ENCODE assay signal across 24 cellular contexts in genomic region chr3:126737527-126737926, GRCh38. TPM values are rescaled to one million over a fixed set of nuclear protein-coding genes. Genes with fewer than 3 reads are reported as not detected.
DNase-seq lines count a peak whose midpoint lies in the region; ATAC-seq, FAIRE-seq and TF ChIP-seq lines count a peak whose summit lies in the region.
"Had no signal": no experiment of that assay in that cellular context is flagged by ENCODE, and none has a peak within 500 bp of the region (broad histone marks: within the 10 kb centered on the region; RNA-seq: fewer than 3 reads in every experiment).

No MANE protein-coding gene starts in this region.

- H4K20me1 ChIP-seq in HepG2 (ENCODE audit: insufficient read depth, low read length) (no peaks in the 10 kb centered on the region), OCI-LY3 (ENCODE audit: insufficient read depth, low read length) (no peaks in the 10 kb centered on the region)

- peaks cover 32% of the 10 kb centered on the region for H3K4me1 ChIP-seq in HepG2 (ENCODE audit: insufficient read depth, low read length)
- peaks cover 0 to 8% (median 3%) of the 10 kb centered on the region in 4 donors for H3K4me1 ChIP-seq in right lobe of liver
- H3K4me1 ChIP-seq in OCI-LY3 (ENCODE audit: low read length): no peaks in the 10 kb centered on the region
- H3K4me1 ChIP-seq: colonic mucosa, tibial nerve had no signal

- H3K36me3 ChIP-seq in HepG2 (replicated peaks in 1 of 2; ENCODE audit: control insufficient read depth in 1 of 2, insufficient read depth in 2 of 2, low read length in 2 of 2): peaks cover 2 to 4% of the 10 kb centered on the region in 2 experiments; a peak in 4 of 5 replicates
- no peaks in the 10 kb centered on the region for H3K36me3 ChIP-seq in right lobe of liver
- peaks cover 14% of the 10 kb centered on the region for H3K36me3 ChIP-seq in OCI-LY3 (replicated peaks; ENCODE audit: low read depth, low read length)
- H3K36me3 ChIP-seq: colonic mucosa, neutrophil, right atrium auricular region had no signal

- ATAC-seq in HepG2 (no peak), right lobe of liver (no peak)
- no peak for ATAC-seq in activated CD4-positive, alpha-beta T cell treated with anti-CD3 and anti-CD28 coated beads for 36 hours
- ATAC-seq: Panc1; stimulated activated naive B cell treated with anti-CD40 and anti-IgM and Interleukin-4, amounts not matched to agents 10 μg/mL and 1 μg/mL and 100 μg/mL, for 72 hours had no signal

- BruUV-seq in HepG2 (replicated peaks; lab: Mats Ljungman, UMichigan): no TSS peak

- H3K27ac Mint-ChIP-seq in activated T-helper 1 cell treated with anti-CD3 and anti-CD28 coated beads, Interleukin-12 subunit alpha, Interleukin-12 subunit beta, Interleukin-2, Interleukin-4 antibody, amounts not matched to agents 30 ng/mL and 10 ng/mL and 1 ng/mL, durations not matched to agents 14 hours and 24 hours and 36 hours: no peak overlapping the region
- H3K27ac Mint-ChIP-seq in activated CD4-positive, alpha-beta T cell treated with anti-CD3 and anti-CD28 coated beads for 36 hours: no peak overlapping the region
- H3K27ac Mint-ChIP-seq: CD4-positive, alpha-beta T cell; stimulated activated naive B cell treated with anti-CD40 and anti-IgM and Interleukin-4, amounts not matched to agents 10 μg/mL and 1 μg/mL and 100 μg/mL, for 72 hours had no signal

- CTCF ChIA-PET in HepG2 (lab: Yijun Ruan, JAX; ENCODE audit: low intra/inter-chr PET ratio, low total read pairs): no interaction called here
- CTCF ChIA-PET in activated CD4-positive, alpha-beta T cell treated with anti-CD3 and anti-CD28 coated beads for 36 hours (lab: Charles Lee): interaction anchor here (0.5 to 1.3 kb wide), 4 partner anchors 14 to 54 kb away, joined by 3 to 4 read pairs (median 4); no protein-coding TSS in a partner anchor

- H3K27me3 Mint-ChIP-seq in activated T-helper 1 cell treated with anti-CD3 and anti-CD28 coated beads, Interleukin-12 subunit alpha, Interleukin-12 subunit beta, Interleukin-2, Interleukin-4 antibody, amounts not matched to agents 30 ng/mL and 10 ng/mL and 1 ng/mL, durations not matched to agents 14 hours and 24 hours and 36 hours (ENCODE audit: insufficient read depth): no peaks in the 10 kb centered on the region
- no peaks in the 10 kb centered on the region for H3K27me3 Mint-ChIP-seq in activated CD4-positive, alpha-beta T cell treated with anti-CD3 and anti-CD28 coated beads for 36 hours
- H3K27me3 Mint-ChIP-seq: CD4-positive, alpha-beta T cell; stimulated activated naive B cell treated with anti-CD40 and anti-IgM and Interleukin-4, amounts not matched to agents 10 μg/mL and 1 μg/mL and 100 μg/mL, for 72 hours had no signal

- no peak for FAIRE-seq in HepG2 (lab: Jason Lieb, UNC)

- H3K36me3 Mint-ChIP-seq in activated T-helper 1 cell treated with anti-CD3 and anti-CD28 coated beads, Interleukin-12 subunit alpha, Interleukin-12 subunit beta, Interleukin-2, Interleukin-4 antibody, amounts not matched to agents 30 ng/mL and 10 ng/mL and 1 ng/mL, durations not matched to agents 14 hours and 24 hours and 36 hours (ENCODE audit: low read depth): no peaks in the 10 kb centered on the region
- peaks cover 76% of the 10 kb centered on the region for H3K36me3 Mint-ChIP-seq in activated CD4-positive, alpha-beta T cell treated with anti-CD3 and anti-CD28 coated beads for 36 hours (ENCODE audit: low read depth)

- TF ChIP-seq RAD21 in HepG2 (CRISPR knock-in tag; IDR thresholded peaks at IDR 0.05): no peak

- POLR2A ChIA-PET in HepG2 (lab: Yijun Ruan, JAX): no interaction called here
- POLR2A ChIA-PET in activated CD4-positive, alpha-beta T cell treated with anti-CD3 and anti-CD28 coated beads for 36 hours (lab: Charles Lee): no interaction called here

- H3K79me2 ChIP-seq in HepG2 (ENCODE audit: insufficient read depth, low read length) (no peaks in the 10 kb centered on the region), OCI-LY3 (ENCODE audit: low read length) (no peaks in the 10 kb centered on the region)

- no peaks in the 10 kb centered on the region for H3K4me1 Mint-ChIP-seq in activated T-helper 1 cell treated with anti-CD3 and anti-CD28 coated beads, Interleukin-12 subunit alpha, Interleukin-12 subunit beta, Interleukin-2, Interleukin-4 antibody, amounts not matched to agents 30 ng/mL and 10 ng/mL and 1 ng/mL, durations not matched to agents 14 hours and 24 hours and 36 hours (ENCODE audit: low read depth)
- H3K4me1 Mint-ChIP-seq in activated CD4-positive, alpha-beta T cell treated with anti-CD3 and anti-CD28 coated beads for 36 hours: no peaks in the 10 kb centered on the region
- H3K4me1 Mint-ChIP-seq: stimulated activated naive B cell treated with anti-CD40 and anti-IgM and Interleukin-4, amounts not matched to agents 10 μg/mL and 1 μg/mL and 100 μg/mL, for 72 hours had no signal

- in situ Hi-C loops in HepG2 (cut with HindIII; ENCODE audit: extremely low pct_ligation_motif_present, low pct_unique_long_range_greater_than_20kb): no loop called here

- H3K27me3 ChIP-seq in HepG2 (ENCODE audit: control insufficient read depth in 1 of 2, insufficient read depth in 2 of 2, low read length in 2 of 2): no peaks in the 10 kb centered on the region
- no peaks in the 10 kb centered on the region for H3K27me3 ChIP-seq in right lobe of liver
- no peaks in the 10 kb centered on the region for H3K27me3 ChIP-seq in OCI-LY3 (ENCODE audit: low read depth, low read length)
- H3K27me3 ChIP-seq: colonic mucosa, neutrophil, right atrium auricular region, tibial nerve had no signal

- no peak overlapping the region for H3K9ac ChIP-seq in HepG2 (ENCODE audit: insufficient read depth, low read depth, low read length)
- H3K9ac ChIP-seq in OCI-LY3 (ENCODE audit: low read length): no peak overlapping the region

- H3K4me2 ChIP-seq in HepG2 (ENCODE audit: low read depth, low read length): no peak overlapping the region
- no peak overlapping the region for H3K4me2 ChIP-seq in OCI-LY3 (ENCODE audit: low read length)

- no peak overlapping the region for H3K4me3 Mint-ChIP-seq in activated T-helper 1 cell treated with anti-CD3 and anti-CD28 coated beads, Interleukin-12 subunit alpha, Interleukin-12 subunit beta, Interleukin-2, Interleukin-4 antibody, amounts not matched to agents 30 ng/mL and 10 ng/mL and 1 ng/mL, durations not matched to agents 14 hours and 24 hours and 36 hours
- H3K4me3 Mint-ChIP-seq in activated CD4-positive, alpha-beta T cell treated with anti-CD3 and anti-CD28 coated beads for 36 hours: no peak overlapping the region
- H3K4me3 Mint-ChIP-seq: CD4-positive, alpha-beta T cell; stimulated activated naive B cell treated with anti-CD40 and anti-IgM and Interleukin-4, amounts not matched to agents 10 μg/mL and 1 μg/mL and 100 μg/mL, for 72 hours had no signal

- TF ChIP-seq CTCF in HepG2 (CRISPR knock-in tag; IDR thresholded peaks at IDR 0.05): 0 out of 2 replicates have a peak, but pooled peaks have one; percentile 23
- no peak for TF ChIP-seq CTCF in right lobe of liver (IDR thresholded peaks at IDR 0.05)
- peak; percentile 28 for TF ChIP-seq CTCF in OCI-LY3 (IDR thresholded peaks at IDR 0.05; ENCODE audit: low read depth, low read length)
- peak; percentile 37 for TF ChIP-seq CTCF in epithelial cell of proximal tubule (conservative IDR thresholded peaks at IDR 0.05; ENCODE audit: low read depth, low read length)

- H3K4me3 ChIP-seq in HepG2 (replicated peaks in 1 of 3; ENCODE audit: insufficient read depth in 1 of 3, low read depth in 2 of 3, low read length in 3 of 3) (no peak overlapping the region), right lobe of liver (no peak overlapping the region), OCI-LY3 (ENCODE audit: low read length) (no peak overlapping the region), epithelial cell of proximal tubule (ENCODE audit: low read depth, low read length) (no peak overlapping the region)
- H3K4me3 ChIP-seq: colonic mucosa, left ventricle myocardium inferior, right atrium auricular region, tibial nerve had no signal

- H3K9me3 ChIP-seq in HepG2 (ENCODE audit: low read length) (no peaks in the 10 kb centered on the region), right lobe of liver (no peaks in the 10 kb centered on the region), OCI-LY3 (ENCODE audit: insufficient read depth, low read length) (no peaks in the 10 kb centered on the region)
- H3K9me3 ChIP-seq: colonic mucosa, neutrophil had no signal

- H3K27ac ChIP-seq in HepG2 (ENCODE audit: extremely low read length, insufficient read depth, low read length) (no peak overlapping the region), right lobe of liver (no peak overlapping the region), OCI-LY3 (ENCODE audit: low read length) (no peak overlapping the region)
- H3K27ac ChIP-seq: colonic mucosa, left ventricle myocardium inferior, neutrophil, right atrium auricular region, tibial nerve had no signal

- intact Hi-C loops in HepG2 (cut with micrococcal nuclease; ENCODE audit: unreplicated experiment): no loop called here
- intact Hi-C loops in right lobe of liver (cut with DNase I): no loop called here
- intact Hi-C loops in activated T-helper 1 cell treated with anti-CD3 and anti-CD28 coated beads, Interleukin-12 subunit alpha, Interleukin-12 subunit beta, Interleukin-2, Interleukin-4 antibody, amounts not matched to agents 30 ng/mL and 10 ng/mL and 1 ng/mL, durations not matched to agents 14 hours and 24 hours and 36 hours (cut with micrococcal nuclease): no loop called here
- intact Hi-C loops in activated CD4-positive, alpha-beta T cell treated with anti-CD3 and anti-CD28 coated beads for 36 hours (cut with DNase I, micrococcal nuclease): no loop called here

- TF ChIP-seq EP300 in HepG2 (IDR thresholded peaks at IDR 0.05; ENCODE audit: low read depth in 2 of 2, low read length in 2 of 2) (no peak), HepG2 (CRISPR knock-in tag; IDR thresholded peaks at IDR 0.05; ENCODE audit: borderline replicate concordance) (no peak)

- WGBS in HepG2 (ENCODE audit: low lambda C conversion rate): 97% methylated on average over 7 of the region's 7 CpGs
- 71% methylated on average over 3 of the region's 7 CpGs for WGBS in right lobe of liver (ENCODE audit: insufficient coverage, low coverage, low lambda C conversion rate, missing lambda C conversion rate)

- H3K9me3 Mint-ChIP-seq in activated T-helper 1 cell treated with anti-CD3 and anti-CD28 coated beads, Interleukin-12 subunit alpha, Interleukin-12 subunit beta, Interleukin-2, Interleukin-4 antibody, amounts not matched to agents 30 ng/mL and 10 ng/mL and 1 ng/mL, durations not matched to agents 14 hours and 24 hours and 36 hours: peaks cover 5% of the 10 kb centered on the region
- peaks cover 11% of the 10 kb centered on the region for H3K9me3 Mint-ChIP-seq in activated CD4-positive, alpha-beta T cell treated with anti-CD3 and anti-CD28 coated beads for 36 hours (ENCODE audit: low read depth)

- H2AFZ ChIP-seq in HepG2 (ENCODE audit: low read length): no peak overlapping the region
- H2AFZ ChIP-seq in OCI-LY3 (ENCODE audit: low read depth, low read length): no peak overlapping the region

- DNase-seq in HepG2 (ENCODE audit: low spot score): no peak
- DNase-seq in right lobe of liver: no peak
- no peak for DNase-seq in epithelial cell of proximal tubule (ENCODE audit: low read depth)
- DNase-seq in activated T-helper 1 cell treated with anti-CD3 and anti-CD28 coated beads, Interleukin-12 subunit alpha, Interleukin-12 subunit beta, Interleukin-2, Interleukin-4 antibody, amounts not matched to agents 30 ng/mL and 10 ng/mL and 1 ng/mL, durations not matched to agents 14 hours and 24 hours and 36 hours (ENCODE audit: low spot score): no peak
- DNase-seq in activated CD4-positive, alpha-beta T cell treated with anti-CD3 and anti-CD28 coated beads for 36 hours: no peak
- DNase-seq in activated CD4-positive, alpha-beta T cell treated with anti-CD3 and anti-CD28 coated beads for 1 hour: no peak
- no peak for DNase-seq in activated T-cell treated with anti-CD3 and anti-CD28 coated beads, Interleukin-2, amount 50 U/mL, for 48 hours
- DNase-seq: activated CD4-positive, alpha-beta T cell treated with anti-CD3 and anti-CD28 coated beads for 4 hours; activated gamma-delta T cell treated with Interleukin-2 at 50 U/mL for 16 hours; aorta; CD4-positive, alpha-beta T cell; colonic mucosa; DMS79; foreskin melanocyte; left ventricle myocardium inferior; NCI-H1105 treated with DMSO at 0.1 percent for 48 hours; NCI-H526 treated with DMSO at 0.1 percent for 48 hours; stimulated activated naive B cell treated with anti-CD40 and anti-IgM and Interleukin-4, amounts not matched to agents 10 μg/mL and 1 μg/mL and 100 μg/mL, for 72 hours; T1000 had no signal

- TF ChIP-seq POLR2A in HepG2 (IDR thresholded peaks at IDR 0.05; ENCODE audit: insufficient read depth in 1 of 2, low read depth in 2 of 2, low read length in 2 of 2) (no peak), right lobe of liver (IDR thresholded peaks at IDR 0.05) (no peak)

RNA-seq across cellular contexts. Expression of gene CHCHD6, which starts 33.5 kb away (rescaled TPM):
- total RNA-seq in HepG2 (2016; rRNA removed; fragmentation: Illumina TruSeq; extraction: Trizol) (20.3 and 24.8 TPM in 2 replicates), right lobe of liver (1 to 10 TPM; 1.7 to 5.3 (median 4.2) TPM), epithelial cell of proximal tubule (13.8 and 38.2 TPM in 2 replicates)
- 10.6 and 13.0 TPM in 2 replicates for total RNA-seq in HepG2 (2016; cell fraction: cytosol; rRNA removed; fragmentation: Illumina TruSeq; extraction: Trizol; ENCODE audit: low read depth)
- 21.0 and 27.0 TPM in 2 replicates for total RNA-seq in HepG2 (2016; cell fraction: insoluble cytoplasmic fraction; rRNA removed; fragmentation: Illumina TruSeq; extraction: Trizol)
- total RNA-seq in HepG2 (2016; cell fraction: membrane; rRNA removed; fragmentation: Illumina TruSeq; extraction: Trizol): 12.4 and 16.6 TPM in 2 replicates
- 11.5 and 15.1 TPM in 2 replicates for total RNA-seq in HepG2 (2016; cell fraction: nucleus; rRNA removed; fragmentation: Illumina TruSeq; extraction: Trizol)
- polyA plus RNA-seq in HepG2 (2011; rRNA removed): 18.5 and 20.8 TPM in 2 replicates
- polyA plus RNA-seq in HepG2 (2011; cell fraction: cytosol; rRNA removed): 19.5 and 23.3 TPM in 2 replicates
- polyA plus RNA-seq in HepG2 (2011; cell fraction: nucleus; rRNA removed): 8.9 and 9.9 TPM in 2 replicates
- 10.9 and 12.0 TPM in 2 replicates for polyA plus RNA-seq in HepG2 (2012)
- 12.6 and 15.1 TPM in 2 replicates for polyA plus RNA-seq in HepG2 (2016; cell fraction: cytosol; fragmentation: Illumina TruSeq; extraction: Trizol; ENCODE audit: low read depth)
- 28.8 and 28.9 TPM in 2 replicates for polyA plus RNA-seq in HepG2 (2016; cell fraction: insoluble cytoplasmic fraction; fragmentation: Illumina TruSeq; extraction: Trizol; ENCODE audit: low read depth)
- polyA plus RNA-seq in HepG2 (2016; cell fraction: membrane; fragmentation: Illumina TruSeq; extraction: Trizol; ENCODE audit: low read depth): 13.3 and 13.9 TPM in 2 replicates
- 15.3 and 19.3 TPM in 2 replicates for polyA plus RNA-seq in HepG2 (2016; cell fraction: nucleus; fragmentation: Illumina TruSeq; extraction: Trizol; ENCODE audit: insufficient read depth, low read depth)
- 5.3 and 6.9 TPM in 2 replicates for polyA minus RNA-seq in HepG2 (2011; rRNA and poly(A)+ RNA removed; ENCODE audit: low replicate concordance)
- polyA minus RNA-seq in HepG2 (2011; cell fraction: cytosol; rRNA and poly(A)+ RNA removed): 3.1 and 3.6 TPM in 2 replicates
- 7.2 and 10.6 TPM in 2 replicates for polyA minus RNA-seq in HepG2 (2011; cell fraction: nucleus; rRNA and poly(A)+ RNA removed)
- total RNA-seq in activated T-helper 1 cell treated with anti-CD3 and anti-CD28 coated beads, Interleukin-12 subunit alpha, Interleukin-12 subunit beta, Interleukin-2, Interleukin-4 antibody, amounts not matched to agents 30 ng/mL and 10 ng/mL and 1 ng/mL, durations not matched to agents 14 hours and 24 hours and 36 hours: 15.7 and 17.5 TPM in 2 replicates
- total RNA-seq in activated CD4-positive, alpha-beta T cell treated with anti-CD3 and anti-CD28 coated beads for 36 hours: 10 to 100 TPM; 17.1 to 17.7 TPM

Comparison
In these comparisons a context has a peak if more than half of its experiments do, and no peak if none do; other contexts are left out.
1. CTCF ChIP-seq: peak in HepG2 (single experiment), OCI-LY3 (single experiment) and epithelial cell of proximal tubule (single experiment); none in right lobe of liver (0 of 4).